Comparison of ENCODE assay signal across 30 cellular contexts in the genomic region with DNA sequence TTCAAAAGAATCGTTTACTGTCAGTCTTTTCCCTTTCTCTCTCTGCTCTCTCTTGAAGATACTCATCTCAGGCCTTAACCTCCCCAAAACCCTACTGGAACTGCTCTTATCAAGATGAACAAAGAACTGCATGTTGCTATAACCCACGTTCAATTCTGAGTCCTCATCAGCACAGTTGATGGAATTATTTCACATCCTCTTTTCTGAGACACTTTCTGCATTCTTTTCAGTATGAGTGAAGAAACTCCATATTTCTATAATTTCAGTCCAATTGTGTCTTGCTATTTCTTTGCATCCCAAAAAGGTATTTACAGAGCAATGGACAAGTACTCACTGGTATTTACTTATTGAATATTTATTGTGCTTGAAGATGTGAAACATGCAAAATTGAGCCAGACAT.
A peak's percentile ranks its signal among the peaks of the same experiment; 100 is the strongest.
DNase-seq lines count a peak whose midpoint lies in the region; ATAC-seq, FAIRE-seq and TF ChIP-seq lines count a peak whose summit lies in the region.
"Had no signal": no experiment of that assay in that cellular context is flagged by ENCODE, and none has a peak within 500 bp of the region (broad histone marks: within the 10 kb centered on the region; RNA-seq: fewer than 3 reads in every experiment).

No MANE protein-coding gene starts in this region.

- H3K9me3 Mint-ChIP-seq in GM23338 = no peaks in the 10 kb centered on the region
- H3K9me3 Mint-ChIP-seq in endodermal cell = peaks cover 3% of the 10 kb centered on the region
- H3K9me3 Mint-ChIP-seq: T-helper 2 cell treated with Interferon-gamma antibody and Interleukin-4, amounts not matched to agents 5 μg/mL and 100 μg/mL, for 36 hours had no signal

- peaks cover 3% of the 10 kb centered on the region for H3K27me3 Mint-ChIP-seq in GM23338 (ENCODE audit: insufficient read depth, low read depth, poor library complexity)
- no peaks in the 10 kb centered on the region for H3K27me3 Mint-ChIP-seq in endodermal cell (ENCODE audit: insufficient read depth)

- CTCF ChIA-PET in H1 (lab: Charles Lee; ENCODE audit: partially characterized antibody) = no interaction called here

- H3K27ac ChIP-seq in GM23338 (ENCODE audit: low read depth) (no peak overlapping the region), H1 (ENCODE audit: low read depth, low read length) (no peak overlapping the region), endodermal cell (ENCODE audit: low read depth, low read length) (no peak overlapping the region)
- H3K27ac ChIP-seq: GM23248 had no signal

- H3K27me3 ChIP-seq in GM23338 (ENCODE audit: insufficient read depth) = no peaks in the 10 kb centered on the region
- no peaks in the 10 kb centered on the region for H3K27me3 ChIP-seq in H1 (replicated peaks in 1 of 4; ENCODE audit: control insufficient read depth in 3 of 4, extremely low read depth in 1 of 4, insufficient read depth in 3 of 4, low read length in 3 of 4)
- H3K27me3 ChIP-seq in endodermal cell (ENCODE audit: control insufficient read depth, insufficient read depth, low read length, poor library complexity, severe bottlenecking) = no peaks in the 10 kb centered on the region

- H4K20me1 ChIP-seq in GM23338 (replicated peaks; ENCODE audit: insufficient read depth) = no peaks in the 10 kb centered on the region
- no peaks in the 10 kb centered on the region for H4K20me1 ChIP-seq in H1 (replicated peaks in 1 of 2; ENCODE audit: control insufficient read depth in 1 of 2, insufficient read depth in 2 of 2, low read length in 2 of 2)

- H3K4me1 Mint-ChIP-seq in GM23338 (peaks cover 6% of the 10 kb centered on the region), endodermal cell (peaks cover 11% of the 10 kb centered on the region)

- no peak overlapping the region for H3K4me3 ChIP-seq in GM23338
- H3K4me3 ChIP-seq in H1 (ENCODE audit: extremely low read depth in 1 of 4, insufficient read depth in 2 of 4, low read depth in 3 of 4, low read length in 4 of 4) = no peak overlapping the region
- H3K4me3 ChIP-seq in endodermal cell (ENCODE audit: low read length) = no peak overlapping the region
- H3K4me3 ChIP-seq: GM23248, K562 had no signal

- peaks cover 2% of the 10 kb centered on the region; the same call in 1 of the 2 replicates for H3K23me2 ChIP-seq in H1 (ENCODE audit: low read depth, low read length)

- ATAC-seq in GM23338 (no peak), HG02588 (IDR thresholded peaks at IDR 0.05; ENCODE audit: unreplicated experiment) (no peak), HG03342 (IDR thresholded peaks at IDR 0.05; ENCODE audit: unreplicated experiment) (no peak)
- ATAC-seq: CD8-positive, alpha-beta T cell; K562; Right ventricle myocardium inferior had no signal

- no peak overlapping the region for H3K14ac ChIP-seq in H1 (ENCODE audit: insufficient read length)

- no peak for TF ChIP-seq POLR2A in H1 (IDR thresholded peaks at IDR 0.05; ENCODE audit: control extremely low read depth in 1 of 2, low read depth in 2 of 2, low read length in 2 of 2)

- H4K5ac ChIP-seq in H1 (ENCODE audit: insufficient read length, low read depth, low read length) = no peak overlapping the region

- no peak overlapping the region for H2BK12ac ChIP-seq in H1 (ENCODE audit: low read depth, low read length)

- WGBS in H1 (ENCODE audit: extremely low coverage in 1 of 2, insufficient coverage in 1 of 2, insufficient read length in 1 of 2, insufficient replicate concordance in 2 of 2, low coverage in 1 of 2, low lambda C conversion rate in 2 of 2, missing lambda C conversion rate in 1 of 2), 2 experiments = 86 to 100% methylated on average over 1 to 2 of the region's 2 CpGs
- WGBS in endodermal cell (ENCODE audit: insufficient coverage in 1 of 2, insufficient read length in 1 of 2), 2 experiments = 89 to 96% methylated on average over 2 of the region's 2 CpGs

- no peak overlapping the region for H3K23ac ChIP-seq in H1 (ENCODE audit: insufficient read length)

- H2AK5ac ChIP-seq in H1 (ENCODE audit: low read depth, low read length) = no peak overlapping the region

- H3K9ac ChIP-seq in H1 (replicated peaks in 1 of 4; ENCODE audit: extremely low read depth in 1 of 4, low read depth in 3 of 4, low read length in 3 of 4) = no peak overlapping the region
- no peak overlapping the region for H3K9ac ChIP-seq in endodermal cell (ENCODE audit: extremely low read depth, low read length, poor library complexity, severe bottlenecking)
- H3K9ac ChIP-seq: GM23248 had no signal

- no peaks in the 10 kb centered on the region for H3K36me3 Mint-ChIP-seq in GM23338 (ENCODE audit: low read depth)
- H3K36me3 Mint-ChIP-seq in endodermal cell (ENCODE audit: low read depth) = no peaks in the 10 kb centered on the region
- H3K36me3 Mint-ChIP-seq: CD8-positive, alpha-beta T cell had no signal

- no peaks in the 10 kb centered on the region for H3K79me1 ChIP-seq in H1 (ENCODE audit: low read depth, low read length)

- no peak overlapping the region for H3K18ac ChIP-seq in H1 (ENCODE audit: extremely low read depth, low read length)

- H3K4me1 ChIP-seq in GM23338 (ENCODE audit: insufficient read depth) (no peaks in the 10 kb centered on the region), H1 (replicated peaks in 1 of 4; ENCODE audit: control insufficient read depth in 3 of 4, insufficient read depth in 4 of 4, low read length in 3 of 4) (no peaks in the 10 kb centered on the region), endodermal cell (ENCODE audit: control insufficient read depth, insufficient read depth, low read length) (no peaks in the 10 kb centered on the region)
- H3K4me1 ChIP-seq: Caco-2 had no signal

- H3K27ac Mint-ChIP-seq in GM23338 = no peak overlapping the region
- H3K27ac Mint-ChIP-seq in endodermal cell = no peak overlapping the region
- H3K27ac Mint-ChIP-seq: CD8-positive, alpha-beta T cell; T-helper 2 cell treated with Interferon-gamma antibody and Interleukin-4, amounts not matched to agents 5 μg/mL and 100 μg/mL, for 36 hours had no signal

- no peak overlapping the region for H2BK5ac ChIP-seq in H1 (ENCODE audit: low read depth, low read length)

- TF ChIP-seq RAD21 in H1 (IDR thresholded peaks at IDR 0.05 in 1 of 2, conservative IDR thresholded peaks at IDR 0.05 in 1 of 2; ENCODE audit: low read depth in 2 of 2, low read length in 2 of 2) = no peak

- no peak overlapping the region for H2BK120ac ChIP-seq in H1 (replicated peaks; ENCODE audit: low read depth, low read length)

- H3K9me2 ChIP-seq in GM23338 (ENCODE audit: insufficient read depth) = no peaks in the 10 kb centered on the region

- H3K9me3 ChIP-seq in H1 (ENCODE audit: insufficient read depth in 2 of 2, low read depth in 1 of 2, low read length in 1 of 2) (no peaks in the 10 kb centered on the region), endodermal cell (ENCODE audit: control insufficient read depth, low read length) (peaks cover under 1% of the 10 kb centered on the region)
- H3K9me3 ChIP-seq: Caco-2 had no signal

- no peaks in the 10 kb centered on the region for H3K36me3 ChIP-seq in GM23338 (ENCODE audit: insufficient read depth)
- H3K36me3 ChIP-seq in H1 (ENCODE audit: control insufficient read depth in 2 of 4, insufficient read depth in 4 of 4, low read length in 3 of 4) = no peaks in the 10 kb centered on the region
- H3K36me3 ChIP-seq in endodermal cell (ENCODE audit: control insufficient read depth, insufficient read depth, low read length) = no peaks in the 10 kb centered on the region

- H3K79me2 ChIP-seq in GM23338 (replicated peaks; ENCODE audit: insufficient read depth) = no peaks in the 10 kb centered on the region
- H3K79me2 ChIP-seq in H1 (ENCODE audit: control insufficient read depth in 1 of 2, insufficient read depth in 2 of 2, low read length in 2 of 2) = no peaks in the 10 kb centered on the region

- no peak overlapping the region for H2BK20ac ChIP-seq in H1 (ENCODE audit: low read length)

- DNase-seq in GM23338 (ENCODE audit: low spot score) (no peak), MV-4-11 (lab: John Stamatoyannopoulos, UW) (peak; percentile 77), SIG-M5 (lab: John Stamatoyannopoulos, UW) (peak; percentile 27), H1 (ENCODE audit: low read depth in 1 of 2, low spot score in 2 of 2) (no peak), endodermal cell (no peak), A172 (ENCODE audit: low spot score) (no peak)
- DNase-seq: C1 segment of cervical spinal cord; Caco-2; CD8-positive, alpha-beta T cell; GM23248; HCEC 1CT; Kasumi-1; NCI-H1092; NCI-H1436; NCI-H187; NCI-H2081 treated with DMSO at 0.1 percent for 48 hours; NCI-H2171; NCI-H226; NCI-H510A; NCI-H69; PC-3; T-helper 1 cell had no signal

- peak overlapping the region; percentile 12; the same call in 1 of the 2 replicates for H2AFZ ChIP-seq in GM23338
- H2AFZ ChIP-seq in H1 (ENCODE audit: low read length) = 0 out of 2 replicates have a peak overlapping the region, but pooled peaks have one; percentile 60
- H2AFZ ChIP-seq: GM23248 had no signal

- TF ChIP-seq CTCF in GM23338 (conservative IDR thresholded peaks at IDR 0.05; ENCODE audit: low read depth in 2 of 2) (no peak), H1 (IDR thresholded peaks at IDR 0.05; ENCODE audit: control extremely low read depth in 1 of 3, insufficient read depth in 1 of 3, low read depth in 1 of 3, low read length in 3 of 3) (no peak), endodermal cell (conservative IDR thresholded peaks at IDR 0.05) (no peak)

- no peak overlapping the region for H3K56ac ChIP-seq in H1 (replicated peaks; ENCODE audit: insufficient read length, low read depth, low read length)

- H3K4me3 Mint-ChIP-seq in GM23338 (no peak overlapping the region), endodermal cell (no peak overlapping the region)
- H3K4me3 Mint-ChIP-seq: CD8-positive, alpha-beta T cell; T-helper 2 cell treated with Interferon-gamma antibody and Interleukin-4, amounts not matched to agents 5 μg/mL and 100 μg/mL, for 36 hours had no signal

- FAIRE-seq in H1 (lab: Jason Lieb, UNC) = no peak
- FAIRE-seq: G401.6, GM12892, HTR-8/SVneo, K562 had no signal

- TF ChIP-seq EP300 in H1 (IDR thresholded peaks at IDR 0.05; ENCODE audit: borderline replicate concordance in 1 of 2, low read depth in 2 of 2, low read length in 2 of 2) = no peak

- H3F3A ChIP-seq in GM23338 (replicated peaks; ENCODE audit: low read depth) = no peaks in the 10 kb centered on the region

- H3K4me2 ChIP-seq in GM23338 (no peak overlapping the region), H1 (ENCODE audit: insufficient read depth in 1 of 2, low read depth in 2 of 2, low read length in 2 of 2) (no peak overlapping the region)

- no peak overlapping the region for H3K4ac ChIP-seq in H1 (replicated peaks; ENCODE audit: insufficient read length, low read depth, low read length)

- H2BK15ac ChIP-seq in H1 (ENCODE audit: low read length) = no peak overlapping the region

- no peak overlapping the region for H4K91ac ChIP-seq in H1 (replicated peaks; ENCODE audit: insufficient read length, low read length)

- POLR2A ChIA-PET in H1 (lab: Charles Lee; ENCODE audit: partially characterized antibody) = no interaction called here

- no peak overlapping the region for H4K8ac ChIP-seq in H1 (ENCODE audit: extremely low read depth, insufficient read depth, low read length)

TF ChIP-seq in GM23338, 12 proteins besides CTCF, POLR2A, EP300 and RAD21 (continues in another document):
- TF ChIP-seq POLR2AphosphoS5 (IDR thresholded peaks at IDR 0.05; ENCODE audit: low read depth) (no peak), NANOG (IDR thresholded peaks at IDR 0.05; ENCODE audit: borderline replicate concordance) (no peak)

TF ChIP-seq in H1, 55 proteins besides CTCF, POLR2A, EP300 and RAD21 (continues in another document):
- TF ChIP-seq CREB1 (IDR thresholded peaks at IDR 0.05) = no peak
- TF ChIP-seq RBBP5 (IDR thresholded peaks at IDR 0.05; ENCODE audit: borderline replicate concordance, low read depth, low read length) = no peak

Comparison
In these comparisons a context has a peak if more than half of its experiments do, and no peak if none do; other contexts are left out.
1. DNase-seq: peak in MV-4-11 (single experiment) and SIG-M5 (single experiment); none in GM23338 (single experiment), H1 (0 of 2), endodermal cell (single experiment) and A172 (single experiment).